In genomic region chr1:228938248-228938891, GRCh38 we compare ENCODE assay signal across 9 cellular contexts.
DNase-seq lines count a peak whose midpoint lies in the region; TF ChIP-seq lines count a peak whose summit lies in the region.
"Had no signal": no experiment of that assay in that cellular context is flagged by ENCODE, and none has a peak within 500 bp of the region (broad histone marks: within the 10 kb centered on the region; RNA-seq: fewer than 3 reads in every experiment).

No MANE protein-coding gene starts in this region.

- TF ChIP-seq CTCF in WERI-Rb-1 (IDR thresholded peaks at IDR 0.05; ENCODE audit: low read depth, low read length): no peak

- no peaks in the 10 kb centered on the region for H3K36me3 ChIP-seq in WERI-Rb-1

- peak overlapping the region; percentile 55 for H3K27ac Mint-ChIP-seq in stimulated activated naive CD8-positive, alpha-beta T cell treated with anti-CD3 and anti-CD28 coated beads, Interleukin-15, Interleukin-2, amounts not matched to agents 100 ng/mL and 50 ng/mL, for 24 hours

- H3K27me3 Mint-ChIP-seq in stimulated activated naive CD8-positive, alpha-beta T cell treated with anti-CD3 and anti-CD28 coated beads, Interleukin-15, Interleukin-2, amounts not matched to agents 100 ng/mL and 50 ng/mL, for 24 hours: no peaks in the 10 kb centered on the region

- DNase-seq in NCI-H1092 (lab: John Stamatoyannopoulos, UW) (peak; percentile 11), NCI-H1092 treated with DMSO at 0.1 percent for 48 hours (lab: John Stamatoyannopoulos, UW) (no peak), WERI-Rb-1 (peak; percentile 9), cerebellum (ENCODE audit: low spot score) (no peak), DMS 273 treated with DMSO at 0.1 percent for 48 hours (lab: John Stamatoyannopoulos, UW) (no peak), inferior parietal cortex (ENCODE audit: extremely low spot score) (no peak)

- no peak overlapping the region for H3K4me3 Mint-ChIP-seq in stimulated activated naive CD8-positive, alpha-beta T cell treated with anti-CD3 and anti-CD28 coated beads, Interleukin-15, Interleukin-2, amounts not matched to agents 100 ng/mL and 50 ng/mL, for 24 hours

- H3K36me3 Mint-ChIP-seq in stimulated activated naive CD8-positive, alpha-beta T cell treated with anti-CD3 and anti-CD28 coated beads, Interleukin-15, Interleukin-2, amounts not matched to agents 100 ng/mL and 50 ng/mL, for 24 hours (ENCODE audit: low read depth): no peaks in the 10 kb centered on the region

- H3K27ac ChIP-seq in WERI-Rb-1: no peak overlapping the region
- peak overlapping the region; percentile 74 for H3K27ac ChIP-seq in layer of hippocampus (ENCODE audit: low read depth, low read length)
- H3K27ac ChIP-seq: 22Rv1 had no signal

- no peak overlapping the region for H3K4me3 ChIP-seq in WERI-Rb-1 (ENCODE audit: low read depth, low read length)

- peaks cover 39% of the 10 kb centered on the region for H3K4me1 Mint-ChIP-seq in stimulated activated naive CD8-positive, alpha-beta T cell treated with anti-CD3 and anti-CD28 coated beads, Interleukin-15, Interleukin-2, amounts not matched to agents 100 ng/mL and 50 ng/mL, for 24 hours (ENCODE audit: low read depth)

- H3K9me3 ChIP-seq in WERI-Rb-1 (ENCODE audit: severe bottlenecking): no peaks in the 10 kb centered on the region

- H3K9me3 Mint-ChIP-seq in stimulated activated naive CD8-positive, alpha-beta T cell treated with anti-CD3 and anti-CD28 coated beads, Interleukin-15, Interleukin-2, amounts not matched to agents 100 ng/mL and 50 ng/mL, for 24 hours: no peaks in the 10 kb centered on the region

- H3K27me3 ChIP-seq in WERI-Rb-1 (ENCODE audit: insufficient read depth, low read depth, severe bottlenecking) (no peaks in the 10 kb centered on the region), layer of hippocampus (ENCODE audit: control insufficient read depth, insufficient read depth, low read length) (no peaks in the 10 kb centered on the region)

Comparison
In these comparisons a context has a peak if more than half of its experiments do, and no peak if none do; other contexts are left out.
1. DNase-seq: peak in NCI-H1092 (single experiment) and WERI-Rb-1 (single experiment); none in NCI-H1092 treated with DMSO at 0.1 percent for 48 hours (single experiment), cerebellum (single experiment), DMS 273 treated with DMSO at 0.1 percent for 48 hours (single experiment) and inferior parietal cortex (single experiment).